Comparison of ENCODE assay signal across 7 cellular contexts in genomic region chr1:93178418-93178817, GRCh38. TPM values are rescaled to one million over a fixed set of nuclear protein-coding genes. Genes with fewer than 3 reads are reported as not detected.
DNase-seq lines count a peak whose midpoint lies in the region; ATAC-seq and TF ChIP-seq lines count a peak whose summit lies in the region.

No MANE protein-coding gene starts in this region.

- H3K27me3 ChIP-seq in GM23338 (ENCODE audit: insufficient read depth), result no peaks in the 10 kb centered on the region
- H3K27me3 ChIP-seq in skeletal muscle satellite cell (ENCODE audit: control insufficient read depth, insufficient read depth, low read length), result no peaks in the 10 kb centered on the region

- H3K9me2 ChIP-seq in GM23338 (ENCODE audit: insufficient read depth), result no peaks in the 10 kb centered on the region

- H4K20me1 ChIP-seq in GM23338 (replicated peaks; ENCODE audit: insufficient read depth), result peaks cover 15% of the 10 kb centered on the region; the same call in 1 of the 2 replicates

- no peaks in the 10 kb centered on the region; the same call in 2 of the 3 replicates for H3K9me3 Mint-ChIP-seq in GM23338

- H3K9me3 ChIP-seq in skeletal muscle satellite cell (replicated peaks; ENCODE audit: low read length), result no peaks in the 10 kb centered on the region

- ATAC-seq in GM23338 (no peak), GM18519 (IDR thresholded peaks at IDR 0.05; ENCODE audit: low FRiP score, unreplicated experiment) (no peak), left colon (no peak), GM19023 (IDR thresholded peaks at IDR 0.05; ENCODE audit: unreplicated experiment) (no peak)

- H3K27ac ChIP-seq in GM23338 (ENCODE audit: low read depth), result no peak overlapping the region
- H3K27ac ChIP-seq in RWPE1, result no peak overlapping the region

- peaks cover 3% of the 10 kb centered on the region; the same call in 1 of the 2 replicates for H3F3A ChIP-seq in GM23338 (replicated peaks; ENCODE audit: low read depth)

- H3K4me1 ChIP-seq in GM23338 (ENCODE audit: insufficient read depth), result peaks cover 13% of the 10 kb centered on the region
- H3K4me1 ChIP-seq in skeletal muscle satellite cell (ENCODE audit: control insufficient read depth, insufficient read depth, low read length), result peaks cover 14% of the 10 kb centered on the region

- TF ChIP-seq CTCF in GM23338 (conservative IDR thresholded peaks at IDR 0.05; ENCODE audit: low read depth in 2 of 2) (no peak), RWPE1 (conservative IDR thresholded peaks at IDR 0.05; ENCODE audit: low read depth) (no peak)

- POLR2A ChIA-PET in RWPE1 (lab: Yijun Ruan, JAX; ENCODE audit: low non-redundant PET), result no interaction called here

- H3K9ac ChIP-seq in skeletal muscle satellite cell (ENCODE audit: low read depth, low read length), result peak overlapping the region; percentile 97

- H3K36me3 ChIP-seq in GM23338 (ENCODE audit: insufficient read depth), result no peaks in the 10 kb centered on the region
- H3K36me3 ChIP-seq in skeletal muscle satellite cell (ENCODE audit: insufficient read depth, low read length), result peaks cover 16% of the 10 kb centered on the region

- peak overlapping the region; percentile 79 for H3K4me3 ChIP-seq in GM23338
- H3K4me3 ChIP-seq in skeletal muscle satellite cell (ENCODE audit: low read length), result peak overlapping the region; percentile 94

- no peak overlapping the region for H2AFZ ChIP-seq in GM23338

- no peak overlapping the region for H3K27ac Mint-ChIP-seq in GM23338

- H3K4me2 ChIP-seq in GM23338 (peak overlapping the region; percentile 84), skeletal muscle satellite cell (ENCODE audit: low read length) (peak overlapping the region; percentile 89)

- CTCF ChIA-PET in RWPE1 (lab: Yijun Ruan, JAX), result no interaction called here

- H3K79me2 ChIP-seq in GM23338 (replicated peaks; ENCODE audit: insufficient read depth), result peaks cover 84% of the 10 kb centered on the region

- H3K4me3 Mint-ChIP-seq in GM23338, result peak overlapping the region; percentile 90

- no peak for DNase-seq in GM23338 (ENCODE audit: low spot score)
- peak; percentile 33 for DNase-seq in RWPE1 (ENCODE audit: low spot score)
- peak; percentile 19 for DNase-seq in fibroblast of peridontal ligament (ENCODE audit: extremely low read depth)
- no peak for DNase-seq in left colon

- peaks cover 8% of the 10 kb centered on the region for H3K27me3 Mint-ChIP-seq in GM23338 (ENCODE audit: insufficient read depth, low read depth, poor library complexity)

- intact Hi-C loops in left colon (cut with DNase I, micrococcal nuclease), result no loop called here

- peaks cover 5% of the 10 kb centered on the region; the same call in 2 of the 3 replicates for H3K36me3 Mint-ChIP-seq in GM23338 (ENCODE audit: low read depth)

- H3K4me1 Mint-ChIP-seq in GM23338, result peaks cover 21% of the 10 kb centered on the region

TF ChIP-seq in GM23338, 12 proteins besides CTCF, POLR2A, EP300 and RAD21 (continues in another document):
- TF ChIP-seq JUNB (IDR thresholded peaks at IDR 0.05; ENCODE audit: unreplicated experiment) (no peak), ZNF114 (CRISPR knock-in tag; IDR thresholded peaks at IDR 0.05) (no peak), ETS1 (IDR thresholded peaks at IDR 0.05) (no peak), EZH2phosphoT487 (IDR thresholded peaks at IDR 0.05; ENCODE audit: unreplicated experiment) (no peak), ZNF462 (CRISPR knock-in tag; IDR thresholded peaks at IDR 0.05) (no peak), ZNF331 (CRISPR knock-in tag; IDR thresholded peaks at IDR 0.05; ENCODE audit: low read depth) (no peak), STAT1 (IDR thresholded peaks at IDR 0.05; ENCODE audit: unreplicated experiment) (no peak)

RNA-seq across cellular contexts. Expression of gene TMED5, which starts 1.8 kb away (rescaled TPM):
- 45.2 and 52.2 TPM in 2 replicates for total RNA-seq in GM23338 (2014; rRNA removed; shearing (Covaris generic))
- polyA plus RNA-seq in GM23338 (2016; fragmentation: Nextera tagmentation; extraction: Ambion mirVana), result 20.2 and 25.0 TPM in 2 replicates
- 61.4 and 69.0 TPM in 2 replicates for total RNA-seq in skeletal muscle satellite cell (2012; rRNA removed)
- total RNA-seq in left colon, result 10 to 100 TPM; 55.2 to 62.5 TPM

RNA-seq across cellular contexts. Expression of gene CCDC18, which starts 2.1 kb away (rescaled TPM):
- 7.5 and 16.3 TPM in 2 replicates for total RNA-seq in GM23338 (2014; rRNA removed; shearing (Covaris generic))
- polyA plus RNA-seq in GM23338 (2016; fragmentation: Nextera tagmentation; extraction: Ambion mirVana), result 37.0 and 47.9 TPM in 2 replicates
- 8.1 and 13.9 TPM in 2 replicates for total RNA-seq in skeletal muscle satellite cell (2012; rRNA removed)
- 1 to 10 TPM; 4.5 to 6.1 TPM for total RNA-seq in left colon

Comparison
In these comparisons a context has a peak if more than half of its experiments do, and no peak if none do; other contexts are left out.
1. DNase-seq: peak in RWPE1 (single experiment) and fibroblast of peridontal ligament (single experiment); none in GM23338 (single experiment) and left colon (0 of 2).